In genomic region chr19:56476671-56477428, GRCh38 we compare ENCODE assay signal across 8 cellular contexts. TPM values are rescaled to one million over a fixed set of nuclear protein-coding genes. Genes with fewer than 3 reads are reported as not detected.
DNase-seq lines count a peak whose midpoint lies in the region; ATAC-seq lines count a peak whose summit lies in the region.

TSS of gene ZNF667 (minus strand) at chr19:56477345. CDS start at chr19:56462370, 14,975 bp downstream.

- peaks cover 5% of the 10 kb centered on the region for H3K4me1 Mint-ChIP-seq in stimulated activated effector memory CD8-positive, alpha-beta T cell treated with anti-CD3 and anti-CD28 coated beads, Interleukin-12 subunit alpha, Interleukin-12 subunit beta, amount 100 ng/mL, for 72 hours

- H3K36me3 ChIP-seq in duodenal mucosa (ENCODE audit: control insufficient read depth in 1 of 2, insufficient read depth in 2 of 2, low read length in 2 of 2) (peaks cover 0 to 3% of the 10 kb centered on the region in 2 donors), mesodermal cell (ENCODE audit: control insufficient read depth, insufficient read depth, low read length) (no peaks in the 10 kb centered on the region)

- WGBS in mesodermal cell (ENCODE audit: insufficient coverage in 2 of 2), 2 experiments, result 45 to 53% methylated on average over 22 to 31 of the region's 69 CpGs

- no peak within 1 kb of the TSS for H3K27ac Mint-ChIP-seq in stimulated activated effector memory CD8-positive, alpha-beta T cell treated with anti-CD3 and anti-CD28 coated beads, Interleukin-12 subunit alpha, Interleukin-12 subunit beta, amount 100 ng/mL, for 72 hours

- H3K9me3 ChIP-seq in duodenal mucosa (ENCODE audit: control insufficient read depth in 1 of 2, low read length in 2 of 2) (peaks cover 51 to 64% of the 10 kb centered on the region in 2 donors), mesodermal cell (ENCODE audit: control insufficient read depth, low read length) (peaks cover 78% of the 10 kb centered on the region)

- peaks cover 31% of the 10 kb centered on the region for H3K9me3 Mint-ChIP-seq in stimulated activated effector memory CD8-positive, alpha-beta T cell treated with anti-CD3 and anti-CD28 coated beads, Interleukin-12 subunit alpha, Interleukin-12 subunit beta, amount 100 ng/mL, for 72 hours

- ATAC-seq in stimulated activated effector memory CD8-positive, alpha-beta T cell treated with anti-CD3 and anti-CD28 coated beads, Interleukin-12 subunit alpha, Interleukin-12 subunit beta, amount 100 ng/mL, for 72 hours, result peak; percentile 32
- ATAC-seq in HG02981 (IDR thresholded peaks at IDR 0.05; ENCODE audit: unreplicated experiment) (no peak), HG03108 (IDR thresholded peaks at IDR 0.05; ENCODE audit: unreplicated experiment) (no peak)

- H3K4me1 ChIP-seq in duodenal mucosa (ENCODE audit: control insufficient read depth in 1 of 2, insufficient read depth in 2 of 2, low read length in 2 of 2), result no peaks in the 10 kb centered on the region
- H3K4me1 ChIP-seq in mesodermal cell (ENCODE audit: control insufficient read depth, insufficient read depth, low read length, poor library complexity, severe bottlenecking), result no peaks in the 10 kb centered on the region

- peak within 1 kb of the TSS; percentile 69 to 71 for H3K4me3 ChIP-seq in duodenal mucosa (ENCODE audit: low read depth in 1 of 2, low read length in 2 of 2)
- H3K4me3 ChIP-seq in mesodermal cell (ENCODE audit: extremely low read depth, insufficient read depth, low read length, poor library complexity, severe bottlenecking), result peak within 1 kb of the TSS; percentile 44

- DNase-seq in GM04504 (ENCODE audit: low read depth), result peak; percentile 21
- peak; percentile 36 for DNase-seq in UCSD-AML1 (lab: John Stamatoyannopoulos, UW; ENCODE audit: unreplicated experiment)
- DNase-seq in stimulated activated effector memory CD8-positive, alpha-beta T cell treated with anti-CD3 and anti-CD28 coated beads, Interleukin-12 subunit alpha, Interleukin-12 subunit beta, amount 100 ng/mL, for 72 hours (ENCODE audit: low spot score in 2 of 2), result no peak
- no peak for DNase-seq in SIG-M5 (lab: John Stamatoyannopoulos, UW)

- no peaks in the 10 kb centered on the region for H3K36me3 Mint-ChIP-seq in stimulated activated effector memory CD8-positive, alpha-beta T cell treated with anti-CD3 and anti-CD28 coated beads, Interleukin-12 subunit alpha, Interleukin-12 subunit beta, amount 100 ng/mL, for 72 hours

- peak within 1 kb of the TSS; percentile 5 to 43 for H3K9ac ChIP-seq in duodenal mucosa (ENCODE audit: low read depth in 1 of 2, low read length in 2 of 2)

- H3K27ac ChIP-seq in duodenal mucosa (ENCODE audit: low read depth, low read length) (peak within 1 kb of the TSS; percentile 50), mesodermal cell (ENCODE audit: low read depth, low read length, severe bottlenecking) (peak within 1 kb of the TSS; percentile 77)

- no peaks in the 10 kb centered on the region for H3K27me3 ChIP-seq in duodenal mucosa (ENCODE audit: control insufficient read depth in 1 of 2, insufficient read depth in 2 of 2, low read length in 2 of 2)

- peak within 1 kb of the TSS; percentile 52 for H3K4me3 Mint-ChIP-seq in stimulated activated effector memory CD8-positive, alpha-beta T cell treated with anti-CD3 and anti-CD28 coated beads, Interleukin-12 subunit alpha, Interleukin-12 subunit beta, amount 100 ng/mL, for 72 hours

RNA-seq across cellular contexts. Expression of gene ZNF667, which starts in this region (rescaled TPM):
- 3.8 TPM for polyA plus RNA-seq in mesodermal cell (2013, experiment 1 of 2)
- 2.6 TPM for polyA plus RNA-seq in mesodermal cell (2013, experiment 2 of 2)

Comparison
In these comparisons a context has a peak if more than half of its experiments do, and no peak if none do; other contexts are left out.
1. DNase-seq: peak in GM04504 (single experiment) and UCSD-AML1 (single experiment); none in stimulated activated effector memory CD8-positive, alpha-beta T cell treated with anti-CD3 and anti-CD28 coated beads, Interleukin-12 subunit alpha, Interleukin-12 subunit beta, amount 100 ng/mL, for 72 hours (0 of 2) and SIG-M5 (single experiment).